In genomic region chr5:103519550-103519949, GRCh38 we compare ENCODE assay signal across 16 cellular contexts. TPM values are rescaled to one million over a fixed set of nuclear protein-coding genes. Genes with fewer than 3 reads are reported as not detected.
DNase-seq lines count a peak whose midpoint lies in the region; ATAC-seq and TF ChIP-seq lines count a peak whose summit lies in the region.
"Had no signal": no experiment of that assay in that cellular context is flagged by ENCODE, and none has a peak within 500 bp of the region (broad histone marks: within the 10 kb centered on the region; RNA-seq: fewer than 3 reads in every experiment).

No MANE protein-coding gene starts in this region.

- no peaks in the 10 kb centered on the region for H3K36me3 Mint-ChIP-seq in activated naive CD4-positive, alpha-beta T cell treated with anti-CD3 and anti-CD28 coated beads, Interleukin-2, amount 50 U/mL, for 72 hours
- H3K36me3 Mint-ChIP-seq: activated naive CD8-positive, alpha-beta T cell treated with anti-CD3 and anti-CD28 coated beads, Interleukin-2, amount 10 ng/mL, durations not matched to agents 7 days and 5 days; IgD-negative memory B cell had no signal

- H3K27ac Mint-ChIP-seq in activated naive CD4-positive, alpha-beta T cell treated with anti-CD3 and anti-CD28 coated beads, Interleukin-2, amount 50 U/mL, for 72 hours, result no peak overlapping the region
- H3K27ac Mint-ChIP-seq: activated CD4-positive, alpha-beta memory T cell treated with anti-CD3 and anti-CD28 coated beads, Interleukin-2, amount 10 ng/mL, durations not matched to agents 7 days and 5 days; activated naive CD8-positive, alpha-beta T cell treated with anti-CD3 and anti-CD28 coated beads, Interleukin-2, amount 10 ng/mL, durations not matched to agents 7 days and 5 days; IgD-negative memory B cell; nephron; stimulated activated naive CD8-positive, alpha-beta T cell treated with anti-CD3 and anti-CD28 coated beads, Interleukin-15, Interleukin-2, amounts not matched to agents 100 ng/mL and 50 ng/mL, for 24 hours had no signal

- DNase-seq in AG10803 (ENCODE audit: low read depth) (no peak), H7 (peak; percentile 1), iris pigment epithelial cell (ENCODE audit: low read depth) (peak; percentile 47), left cardiac atrium (no peak)
- DNase-seq in activated naive CD4-positive, alpha-beta T cell treated with anti-CD3 and anti-CD28 coated beads, Interleukin-2, amount 50 U/mL, for 72 hours (ENCODE audit: low spot score in 2 of 2), result no peak
- DNase-seq: activated CD4-positive, alpha-beta memory T cell treated with anti-CD3 and anti-CD28 coated beads, Interleukin-2, amount 10 ng/mL, durations not matched to agents 7 days and 5 days; activated naive CD8-positive, alpha-beta T cell treated with anti-CD3 and anti-CD28 coated beads, Interleukin-2, amount 10 ng/mL, durations not matched to agents 7 days and 5 days; kidney; SK-N-SH; stimulated activated CD4-positive, alpha-beta T cell treated with anti-CD3 and anti-CD28 coated beads, Interleukin-1b, Interleukin-23, amount 100 ng/mL, for 48 hours had no signal

- TF ChIP-seq CTCF in AG10803 (conservative IDR thresholded peaks at IDR 0.05; ENCODE audit: low read length) (peak; percentile 24), WI38 (IDR thresholded peaks at IDR 0.05; ENCODE audit: low read depth, low read length) (peak; percentile 24; the same call in 1 of the 2 replicates)

- no peaks in the 10 kb centered on the region for H3K36me3 ChIP-seq in H7 (replicated peaks; ENCODE audit: control insufficient read depth, insufficient read depth, low read length)

- H3K27me3 ChIP-seq in H7 (ENCODE audit: control insufficient read depth, insufficient read depth, low read length), result no peaks in the 10 kb centered on the region

- no peak for ATAC-seq in GM21825 (IDR thresholded peaks at IDR 0.05; ENCODE audit: unreplicated experiment)
- no peak for ATAC-seq in activated naive CD4-positive, alpha-beta T cell treated with anti-CD3 and anti-CD28 coated beads, Interleukin-2, amount 50 U/mL, for 72 hours
- no peak for ATAC-seq in left cardiac atrium
- ATAC-seq in HG03432 (IDR thresholded peaks at IDR 0.05; ENCODE audit: unreplicated experiment), result no peak

- intact Hi-C loops in left cardiac atrium (cut with DNase I), result no loop called here

- H3K4me3 ChIP-seq in AG10803 (ENCODE audit: low read length), result no peak overlapping the region
- H3K4me3 ChIP-seq in H7 (ENCODE audit: insufficient read depth, low read depth, low read length), result no peak overlapping the region
- H3K4me3 ChIP-seq in WI38 (ENCODE audit: low read depth, low read length), result no peak overlapping the region

- no peaks in the 10 kb centered on the region for H3K9me3 Mint-ChIP-seq in activated naive CD4-positive, alpha-beta T cell treated with anti-CD3 and anti-CD28 coated beads, Interleukin-2, amount 50 U/mL, for 72 hours
- H3K9me3 Mint-ChIP-seq: activated CD4-positive, alpha-beta memory T cell treated with anti-CD3 and anti-CD28 coated beads, Interleukin-2, amount 10 ng/mL, durations not matched to agents 7 days and 5 days; activated naive CD8-positive, alpha-beta T cell treated with anti-CD3 and anti-CD28 coated beads, Interleukin-2, amount 10 ng/mL, durations not matched to agents 7 days and 5 days; nephron; stimulated activated naive CD8-positive, alpha-beta T cell treated with anti-CD3 and anti-CD28 coated beads, Interleukin-15, Interleukin-2, amounts not matched to agents 100 ng/mL and 50 ng/mL, for 24 hours had no signal

RNA-seq across cellular contexts. Expression of gene NUDT12, which starts 43.0 kb away (rescaled TPM):
- total RNA-seq in H7 (2014; rRNA removed; shearing (Covaris generic)), result 22.8 and 31.4 TPM in 2 replicates
- total RNA-seq in activated naive CD4-positive, alpha-beta T cell treated with anti-CD3 and anti-CD28 coated beads, Interleukin-2, amount 50 U/mL, for 72 hours, result 1 to 10 TPM in 1 of 2 donors, under 1 TPM in 1; 0.71 to 5.7 TPM
- total RNA-seq in left cardiac atrium, result 10 to 100 TPM in 1 of 2 donors, 1 to 10 TPM in 1; 9.2 to 11.1 TPM

Comparison
In these comparisons a context has a peak if more than half of its experiments do, and no peak if none do; other contexts are left out.
1. DNase-seq: peak in H7 (single experiment) and iris pigment epithelial cell (single experiment); none in AG10803 (single experiment), activated naive CD4-positive, alpha-beta T cell treated with anti-CD3 and anti-CD28 coated beads, Interleukin-2, amount 50 U/mL, for 72 hours (0 of 2) and left cardiac atrium (single experiment).